In genomic region chr9:136882109-136882946, GRCh38 we compare ENCODE assay signal across 8 cellular contexts. TPM values are rescaled to one million over a fixed set of nuclear protein-coding genes. Genes with fewer than 3 reads are reported as not detected.
A peak's percentile ranks its signal among the peaks of the same experiment; 100 is the strongest.
DNase-seq lines count a peak whose midpoint lies in the region; ATAC-seq and TF ChIP-seq lines count a peak whose summit lies in the region.

No MANE protein-coding gene starts in this region.

- TF ChIP-seq CTCF in AG04449 (IDR thresholded peaks at IDR 0.05; ENCODE audit: insufficient read depth, low read length, missing control alignments) (no peak), GM20000 (IDR thresholded peaks at IDR 0.05; ENCODE audit: extremely low read depth, missing control alignments) (no peak)

- peaks cover 5% of the 10 kb centered on the region for H3K36me3 Mint-ChIP-seq in activated T-helper 1 cell treated with anti-CD3 and anti-CD28 coated beads, Interleukin-12 subunit alpha, Interleukin-12 subunit beta, Interleukin-2, Interleukin-4 antibody, amounts not matched to agents 30 ng/mL and 10 ng/mL and 1 ng/mL, durations not matched to agents 14 hours and 24 hours and 36 hours (ENCODE audit: low read depth)

- peak; percentile 6 to 11 for ATAC-seq in left cardiac atrium

- CTCF ChIA-PET in AG04449 (lab: Yijun Ruan, JAX), result interaction anchor here (0.9 to 1.2 kb wide), 3 partner anchors 12 to 90 kb away, joined by 3 to 4 read pairs (median 4); no protein-coding TSS in a partner anchor

- peak overlapping the region; percentile 77 for H3K4me3 Mint-ChIP-seq in activated T-helper 1 cell treated with anti-CD3 and anti-CD28 coated beads, Interleukin-12 subunit alpha, Interleukin-12 subunit beta, Interleukin-2, Interleukin-4 antibody, amounts not matched to agents 30 ng/mL and 10 ng/mL and 1 ng/mL, durations not matched to agents 14 hours and 24 hours and 36 hours

- POLR2A ChIA-PET in AG04449 (lab: Yijun Ruan, JAX), result no interaction called here

- DNase-seq in AG04449 (ENCODE audit: low read depth, low spot score) (peak; percentile 14), GM20000 (ENCODE audit: low spot score) (peak; percentile 87), OCI-M1 (lab: John Stamatoyannopoulos, UW) (peak; percentile 80), left cardiac atrium (peak; percentile 79), NCI-H146 (lab: John Stamatoyannopoulos, UW) (no peak), NCI-H524 treated with DMSO at 0.1 percent for 48 hours (lab: John Stamatoyannopoulos, UW) (no peak)
- peak; percentile 88 for DNase-seq in activated T-helper 1 cell treated with anti-CD3 and anti-CD28 coated beads, Interleukin-12 subunit alpha, Interleukin-12 subunit beta, Interleukin-2, Interleukin-4 antibody, amounts not matched to agents 30 ng/mL and 10 ng/mL and 1 ng/mL, durations not matched to agents 14 hours and 24 hours and 36 hours (ENCODE audit: low spot score)
- DNase-seq in stimulated activated CD4-positive, alpha-beta T cell treated with anti-CD3 and anti-CD28 coated beads, Interleukin-1b, Interleukin-23, amount 100 ng/mL, for 4 hours (ENCODE audit: low read depth in 2 of 2), result peak; percentile 84 to 88

- peak overlapping the region; percentile 23; the same call in 1 of the 2 replicates for H3K4me3 ChIP-seq in AG04449 (ENCODE audit: low read depth, low read length)

- peak overlapping the region; percentile 91 for H3K27ac Mint-ChIP-seq in activated T-helper 1 cell treated with anti-CD3 and anti-CD28 coated beads, Interleukin-12 subunit alpha, Interleukin-12 subunit beta, Interleukin-2, Interleukin-4 antibody, amounts not matched to agents 30 ng/mL and 10 ng/mL and 1 ng/mL, durations not matched to agents 14 hours and 24 hours and 36 hours

- H3K4me1 Mint-ChIP-seq in activated T-helper 1 cell treated with anti-CD3 and anti-CD28 coated beads, Interleukin-12 subunit alpha, Interleukin-12 subunit beta, Interleukin-2, Interleukin-4 antibody, amounts not matched to agents 30 ng/mL and 10 ng/mL and 1 ng/mL, durations not matched to agents 14 hours and 24 hours and 36 hours (ENCODE audit: low read depth), result peaks cover 40% of the 10 kb centered on the region

- no peaks in the 10 kb centered on the region for H3K9me3 Mint-ChIP-seq in activated T-helper 1 cell treated with anti-CD3 and anti-CD28 coated beads, Interleukin-12 subunit alpha, Interleukin-12 subunit beta, Interleukin-2, Interleukin-4 antibody, amounts not matched to agents 30 ng/mL and 10 ng/mL and 1 ng/mL, durations not matched to agents 14 hours and 24 hours and 36 hours

- intact Hi-C loops in activated T-helper 1 cell treated with anti-CD3 and anti-CD28 coated beads, Interleukin-12 subunit alpha, Interleukin-12 subunit beta, Interleukin-2, Interleukin-4 antibody, amounts not matched to agents 30 ng/mL and 10 ng/mL and 1 ng/mL, durations not matched to agents 14 hours and 24 hours and 36 hours (cut with micrococcal nuclease), result loop anchor here (1.0 to 5.0 kb wide), 5 partner anchors 16 to 345 kb away; partner anchors contain the start of genes EDF1, FBXW5 and PHPT1
- intact Hi-C loops in left cardiac atrium (cut with DNase I), result no loop called here

- H3K27me3 Mint-ChIP-seq in activated T-helper 1 cell treated with anti-CD3 and anti-CD28 coated beads, Interleukin-12 subunit alpha, Interleukin-12 subunit beta, Interleukin-2, Interleukin-4 antibody, amounts not matched to agents 30 ng/mL and 10 ng/mL and 1 ng/mL, durations not matched to agents 14 hours and 24 hours and 36 hours (ENCODE audit: insufficient read depth), result no peaks in the 10 kb centered on the region

RNA-seq across cellular contexts. Expression of gene TRAF2, which starts 4.0 kb away (rescaled TPM):
- total RNA-seq in activated T-helper 1 cell treated with anti-CD3 and anti-CD28 coated beads, Interleukin-12 subunit alpha, Interleukin-12 subunit beta, Interleukin-2, Interleukin-4 antibody, amounts not matched to agents 30 ng/mL and 10 ng/mL and 1 ng/mL, durations not matched to agents 14 hours and 24 hours and 36 hours, result 67.4 and 76.3 TPM in 2 replicates
- total RNA-seq in left cardiac atrium, result 10 to 100 TPM in 1 of 2 donors, 1 to 10 TPM in 1; 8.8 to 11.8 TPM

RNA-seq across cellular contexts. Expression of gene EDF1, which starts 16.2 kb away (rescaled TPM):
- 410 and 418 TPM in 2 replicates for total RNA-seq in activated T-helper 1 cell treated with anti-CD3 and anti-CD28 coated beads, Interleukin-12 subunit alpha, Interleukin-12 subunit beta, Interleukin-2, Interleukin-4 antibody, amounts not matched to agents 30 ng/mL and 10 ng/mL and 1 ng/mL, durations not matched to agents 14 hours and 24 hours and 36 hours
- 100 to 1,000 TPM; 296 to 304 TPM for total RNA-seq in left cardiac atrium

RNA-seq across cellular contexts. Expression of gene MAMDC4, which starts 30.2 kb away (rescaled TPM):
- total RNA-seq in activated T-helper 1 cell treated with anti-CD3 and anti-CD28 coated beads, Interleukin-12 subunit alpha, Interleukin-12 subunit beta, Interleukin-2, Interleukin-4 antibody, amounts not matched to agents 30 ng/mL and 10 ng/mL and 1 ng/mL, durations not matched to agents 14 hours and 24 hours and 36 hours, result 18.2 and 23.6 TPM in 2 replicates
- 1 to 10 TPM; 3.7 to 8.4 TPM for total RNA-seq in left cardiac atrium

RNA-seq across cellular contexts. Expression of gene PHPT1, which starts 33.1 kb away (rescaled TPM):
- 134 and 139 TPM in 2 replicates for total RNA-seq in activated T-helper 1 cell treated with anti-CD3 and anti-CD28 coated beads, Interleukin-12 subunit alpha, Interleukin-12 subunit beta, Interleukin-2, Interleukin-4 antibody, amounts not matched to agents 30 ng/mL and 10 ng/mL and 1 ng/mL, durations not matched to agents 14 hours and 24 hours and 36 hours
- 100 to 1,000 TPM; 184 to 189 TPM for total RNA-seq in left cardiac atrium

RNA-seq across cellular contexts. Expression of gene AJM1, which starts 40.0 kb away (rescaled TPM):
- total RNA-seq in activated T-helper 1 cell treated with anti-CD3 and anti-CD28 coated beads, Interleukin-12 subunit alpha, Interleukin-12 subunit beta, Interleukin-2, Interleukin-4 antibody, amounts not matched to agents 30 ng/mL and 10 ng/mL and 1 ng/mL, durations not matched to agents 14 hours and 24 hours and 36 hours, result 5.1 and 5.8 TPM in 2 replicates
- 1 to 10 TPM; 5.0 to 9.6 TPM for total RNA-seq in left cardiac atrium

Comparison
In these comparisons a context has a peak if more than half of its experiments do, and no peak if none do; other contexts are left out.
1. DNase-seq: peak in AG04449 (single experiment), GM20000 (single experiment), OCI-M1 (single experiment), activated T-helper 1 cell treated with anti-CD3 and anti-CD28 coated beads, Interleukin-12 subunit alpha, Interleukin-12 subunit beta, Interleukin-2, Interleukin-4 antibody, amounts not matched to agents 30 ng/mL and 10 ng/mL and 1 ng/mL, durations not matched to agents 14 hours and 24 hours and 36 hours (single experiment), left cardiac atrium (single experiment) and stimulated activated CD4-positive, alpha-beta T cell treated with anti-CD3 and anti-CD28 coated beads, Interleukin-1b, Interleukin-23, amount 100 ng/mL, for 4 hours (2 of 2); none in NCI-H146 (single experiment) and NCI-H524 treated with DMSO at 0.1 percent for 48 hours (single experiment).